23 cellular contexts compared by ENCODE assay signal in the genomic region with DNA sequence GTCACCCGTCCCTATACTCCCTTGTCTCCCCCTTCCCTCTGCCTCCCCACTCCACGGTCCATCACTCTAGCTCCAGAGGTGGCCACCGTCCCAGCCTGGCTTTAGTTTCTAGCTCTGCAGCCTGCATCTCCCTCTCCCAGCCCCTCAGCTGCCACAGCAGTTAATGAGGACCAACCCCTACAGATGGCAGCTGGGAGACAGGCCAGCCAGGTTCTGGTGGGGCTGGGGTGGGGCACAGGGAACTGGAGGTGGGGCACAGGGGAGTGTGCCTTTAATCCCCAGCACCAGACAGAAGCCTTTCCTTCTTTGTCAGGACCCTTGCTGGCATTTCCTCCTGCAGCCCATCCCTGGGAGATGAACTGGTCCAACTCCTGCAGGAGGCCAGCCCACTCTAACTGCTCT. TPM values are rescaled to one million over a fixed set of nuclear protein-coding genes. Genes with fewer than 3 reads are reported as not detected.
DNase-seq lines count a peak whose midpoint lies in the region; ATAC-seq and TF ChIP-seq lines count a peak whose summit lies in the region.
"Had no signal": no experiment of that assay in that cellular context is flagged by ENCODE, and none has a peak within 500 bp of the region (broad histone marks: within the 10 kb centered on the region; RNA-seq: fewer than 3 reads in every experiment).

No MANE protein-coding gene starts in this region.

- no peaks in the 10 kb centered on the region for H3K4me1 Mint-ChIP-seq in stimulated activated effector memory CD8-positive, alpha-beta T cell treated with anti-CD3 and anti-CD28 coated beads, Interleukin-12 subunit alpha, Interleukin-12 subunit beta, amount 100 ng/mL, for 72 hours
- H3K4me1 Mint-ChIP-seq: activated CD4-positive, alpha-beta memory T cell treated with anti-CD3 and anti-CD28 coated beads, Interleukin-2, amount 10 ng/mL, durations not matched to agents 7 days and 5 days; activated naive CD4-positive, alpha-beta T cell treated with anti-CD3 and anti-CD28 coated beads, Interleukin-2, amount 10 ng/mL, durations not matched to agents 7 days and 5 days; stimulated activated naive B cell treated with anti-CD40 and anti-IgM and Interleukin-4, amounts not matched to agents 10 μg/mL and 1 μg/mL and 100 μg/mL, for 72 hours; T-helper 17 cell had no signal

- H2BK5ac ChIP-seq in trophoblast cell (ENCODE audit: low read depth, low read length, poor library complexity), result peak overlapping the region; percentile 79

- H3K9me3 Mint-ChIP-seq in stimulated activated effector memory CD8-positive, alpha-beta T cell treated with anti-CD3 and anti-CD28 coated beads, Interleukin-12 subunit alpha, Interleukin-12 subunit beta, amount 100 ng/mL, for 72 hours, result no peaks in the 10 kb centered on the region
- H3K9me3 Mint-ChIP-seq: activated CD4-positive, alpha-beta memory T cell treated with anti-CD3 and anti-CD28 coated beads, Interleukin-2, amount 10 ng/mL, durations not matched to agents 7 days and 5 days; activated naive CD4-positive, alpha-beta T cell treated with anti-CD3 and anti-CD28 coated beads, Interleukin-2, amount 10 ng/mL, durations not matched to agents 7 days and 5 days; activated T-cell treated with anti-CD3 and anti-CD28 coated beads, Interleukin-2, amount 50 U/mL, for 24 hours; stimulated activated naive B cell treated with anti-CD40 and anti-IgM and Interleukin-4, amounts not matched to agents 10 μg/mL and 1 μg/mL and 100 μg/mL, for 72 hours had no signal

- 58% methylated on average over 3 of the region's 3 CpGs for WGBS in hepatocyte (ENCODE audit: low lambda C conversion rate, missing lambda C conversion rate)
- no CpG with 5 or more reads among the region's 3 CpGs for WGBS in trophoblast cell (ENCODE audit: extremely low coverage, insufficient coverage, insufficient read length)

- DNase-seq in D341Med (ENCODE audit: low spot score) (peak; percentile 69), NCI-H524 treated with DMSO at 0.1 percent for 48 hours (lab: John Stamatoyannopoulos, UW) (peak; percentile 4), hepatocyte (ENCODE audit: low spot score) (no peak), trophoblast cell (no peak), kidney glomerular epithelial cell (lab: John Stamatoyannopoulos, UW) (no peak)
- DNase-seq in stimulated activated CD8-positive, alpha-beta memory T cell treated with anti-CD3 and anti-CD28 coated beads, Interleukin-4, amount 100 ng/mL, for 48 hours, result no peak
- no peak for DNase-seq in stimulated activated effector memory CD8-positive, alpha-beta T cell treated with anti-CD3 and anti-CD28 coated beads, Interleukin-12 subunit alpha, Interleukin-12 subunit beta, amount 100 ng/mL, for 72 hours (ENCODE audit: low spot score in 2 of 2)
- DNase-seq: activated CD4-positive, alpha-beta memory T cell treated with anti-CD3 and anti-CD28 coated beads, Interleukin-2, amount 10 ng/mL, durations not matched to agents 7 days and 5 days; activated naive CD4-positive, alpha-beta T cell treated with anti-CD3 and anti-CD28 coated beads, Interleukin-2, amount 10 ng/mL, durations not matched to agents 7 days and 5 days; activated T-cell treated with anti-CD3 and anti-CD28 coated beads, Interleukin-2, amount 50 U/mL, for 24 hours; colonic mucosa; COR-L47; EL; NCI-H187; occipital lobe; retina; SIG-M5; stimulated activated naive B cell treated with anti-CD40 and anti-IgM and Interleukin-4, amounts not matched to agents 10 μg/mL and 1 μg/mL and 100 μg/mL, for 72 hours; T-helper 17 cell; thyroid gland had no signal

- no peaks in the 10 kb centered on the region for H3K27me3 ChIP-seq in hepatocyte
- no peaks in the 10 kb centered on the region for H3K27me3 ChIP-seq in trophoblast cell (ENCODE audit: insufficient read depth, low read length)
- H3K27me3 ChIP-seq: colonic mucosa, thyroid gland had no signal

- H3K36me3 ChIP-seq in hepatocyte (replicated peaks; ENCODE audit: insufficient read depth, low read depth), result no peaks in the 10 kb centered on the region
- H3K36me3 ChIP-seq in trophoblast cell (ENCODE audit: control insufficient read depth in 1 of 2, insufficient read depth in 2 of 2, low read length in 2 of 2), result peaks cover 0 to 7% of the 10 kb centered on the region in 2 experiments
- H3K36me3 ChIP-seq: colonic mucosa, thyroid gland had no signal

- H3K79me2 ChIP-seq in hepatocyte, result peaks cover 48% of the 10 kb centered on the region
- peaks cover 22% of the 10 kb centered on the region for H3K79me2 ChIP-seq in trophoblast cell (ENCODE audit: control insufficient read depth, insufficient read depth, low read length, poor library complexity)

- H4K8ac ChIP-seq in trophoblast cell (ENCODE audit: low read depth, low read length), result no peak overlapping the region

- no peaks in the 10 kb centered on the region for H3K9me3 ChIP-seq in hepatocyte (ENCODE audit: low read depth)
- H3K9me3 ChIP-seq in trophoblast cell (ENCODE audit: insufficient read depth, low read depth, low read length), result no peaks in the 10 kb centered on the region
- H3K9me3 ChIP-seq: colonic mucosa, thyroid gland had no signal

- peak overlapping the region; percentile 61 for H2BK12ac ChIP-seq in trophoblast cell (ENCODE audit: low read length)

- peak overlapping the region; percentile 62 for H3K4me2 ChIP-seq in hepatocyte
- no peak overlapping the region for H3K4me2 ChIP-seq in trophoblast cell (ENCODE audit: low read length)

- H2AFZ ChIP-seq in hepatocyte, result no peak overlapping the region
- no peak overlapping the region for H2AFZ ChIP-seq in trophoblast cell (ENCODE audit: insufficient read depth, low read length, poor library complexity)

- H3K4me3 Mint-ChIP-seq in stimulated activated effector memory CD8-positive, alpha-beta T cell treated with anti-CD3 and anti-CD28 coated beads, Interleukin-12 subunit alpha, Interleukin-12 subunit beta, amount 100 ng/mL, for 72 hours, result no peak overlapping the region
- H3K4me3 Mint-ChIP-seq: activated CD4-positive, alpha-beta memory T cell treated with anti-CD3 and anti-CD28 coated beads, Interleukin-2, amount 10 ng/mL, durations not matched to agents 7 days and 5 days; activated naive CD4-positive, alpha-beta T cell treated with anti-CD3 and anti-CD28 coated beads, Interleukin-2, amount 10 ng/mL, durations not matched to agents 7 days and 5 days; activated T-cell treated with anti-CD3 and anti-CD28 coated beads, Interleukin-2, amount 50 U/mL, for 24 hours; stimulated activated naive B cell treated with anti-CD40 and anti-IgM and Interleukin-4, amounts not matched to agents 10 μg/mL and 1 μg/mL and 100 μg/mL, for 72 hours; T-helper 17 cell had no signal

- peaks cover 43% of the 10 kb centered on the region for H3K79me1 ChIP-seq in trophoblast cell (ENCODE audit: low read length)

- H3K23ac ChIP-seq in trophoblast cell (ENCODE audit: low read length), result no peak overlapping the region

- no peak for ATAC-seq in stimulated activated effector memory CD8-positive, alpha-beta T cell treated with anti-CD3 and anti-CD28 coated beads, Interleukin-12 subunit alpha, Interleukin-12 subunit beta, amount 100 ng/mL, for 72 hours
- ATAC-seq in HG03571 (IDR thresholded peaks at IDR 0.05; ENCODE audit: unreplicated experiment), result no peak
- ATAC-seq: stimulated activated naive B cell treated with anti-CD40 and anti-IgM and Interleukin-4, amounts not matched to agents 10 μg/mL and 1 μg/mL and 100 μg/mL, for 72 hours; T-helper 17 cell had no signal

- H3K18ac ChIP-seq in trophoblast cell (ENCODE audit: low read length), result peak overlapping the region; percentile 57

- H2BK120ac ChIP-seq in trophoblast cell (ENCODE audit: insufficient read depth, low read length, poor library complexity), result peak overlapping the region; percentile 62

- H3K4ac ChIP-seq in trophoblast cell (ENCODE audit: low read depth, low read length), result peak overlapping the region; percentile 19

- peak overlapping the region; percentile 55 for H3K14ac ChIP-seq in trophoblast cell (ENCODE audit: low read length)

- no peak overlapping the region for H3K27ac Mint-ChIP-seq in stimulated activated effector memory CD8-positive, alpha-beta T cell treated with anti-CD3 and anti-CD28 coated beads, Interleukin-12 subunit alpha, Interleukin-12 subunit beta, amount 100 ng/mL, for 72 hours
- H3K27ac Mint-ChIP-seq: activated CD4-positive, alpha-beta memory T cell treated with anti-CD3 and anti-CD28 coated beads, Interleukin-2, amount 10 ng/mL, durations not matched to agents 7 days and 5 days; activated naive CD4-positive, alpha-beta T cell treated with anti-CD3 and anti-CD28 coated beads, Interleukin-2, amount 10 ng/mL, durations not matched to agents 7 days and 5 days; activated T-cell treated with anti-CD3 and anti-CD28 coated beads, Interleukin-2, amount 50 U/mL, for 24 hours; stimulated activated naive B cell treated with anti-CD40 and anti-IgM and Interleukin-4, amounts not matched to agents 10 μg/mL and 1 μg/mL and 100 μg/mL, for 72 hours; T-helper 17 cell had no signal

- H3K27ac ChIP-seq in hepatocyte (peak overlapping the region; percentile 97), trophoblast cell (ENCODE audit: low read depth, low read length) (peak overlapping the region; percentile 95)
- H3K27ac ChIP-seq: colonic mucosa, thyroid gland, VCaP had no signal

- H3K9me2 ChIP-seq in hepatocyte (replicated peaks; ENCODE audit: insufficient read depth), result no peaks in the 10 kb centered on the region

- no peak for TF ChIP-seq CTCF in hepatocyte (IDR thresholded peaks at IDR 0.05; ENCODE audit: poor library complexity)

- no peaks in the 10 kb centered on the region for H4K20me1 ChIP-seq in hepatocyte (ENCODE audit: insufficient read depth, poor library complexity, severe bottlenecking)

- peak overlapping the region; percentile 94 for H4K91ac ChIP-seq in trophoblast cell (ENCODE audit: low read depth, low read length)

- no peaks in the 10 kb centered on the region for H3K36me3 Mint-ChIP-seq in stimulated activated effector memory CD8-positive, alpha-beta T cell treated with anti-CD3 and anti-CD28 coated beads, Interleukin-12 subunit alpha, Interleukin-12 subunit beta, amount 100 ng/mL, for 72 hours
- H3K36me3 Mint-ChIP-seq: activated naive CD4-positive, alpha-beta T cell treated with anti-CD3 and anti-CD28 coated beads, Interleukin-2, amount 10 ng/mL, durations not matched to agents 7 days and 5 days; stimulated activated naive B cell treated with anti-CD40 and anti-IgM and Interleukin-4, amounts not matched to agents 10 μg/mL and 1 μg/mL and 100 μg/mL, for 72 hours had no signal

- peak overlapping the region; percentile 31 for H2AK5ac ChIP-seq in trophoblast cell (ENCODE audit: low read length)

- no peak overlapping the region for H3K9ac ChIP-seq in trophoblast cell (ENCODE audit: low read length)

- H4K12ac ChIP-seq in trophoblast cell (ENCODE audit: low read depth, low read length), result no peak overlapping the region

- H3K4me3 ChIP-seq in hepatocyte (no peak overlapping the region), trophoblast cell (ENCODE audit: low read depth, low read length) (no peak overlapping the region)
- H3K4me3 ChIP-seq: colonic mucosa, K562, thyroid gland had no signal

- H3K4me1 ChIP-seq in hepatocyte (ENCODE audit: insufficient read depth) (peaks cover 98% of the 10 kb centered on the region), trophoblast cell (ENCODE audit: control insufficient read depth in 1 of 2, insufficient read depth in 2 of 2, low read length in 2 of 2) (peaks cover 81% of the 10 kb centered on the region in 2 experiments)

RNA-seq across cellular contexts. Expression of a gene that starts 21.1 kb away (rescaled TPM):
- 12.4 and 15.5 TPM in 2 replicates for total RNA-seq in hepatocyte
- polyA plus RNA-seq in hepatocyte, result 10.9 and 12.7 TPM in 2 replicates
- polyA plus RNA-seq in trophoblast cell (2013), result 54.7 and 55.5 TPM in 2 replicates
- total RNA-seq: activated CD4-positive, alpha-beta memory T cell treated with anti-CD3 and anti-CD28 coated beads, Interleukin-2, amount 10 ng/mL, durations not matched to agents 7 days and 5 days; T-helper 17 cell had no signal

Comparison
In these comparisons a context has a peak if more than half of its experiments do, and no peak if none do; other contexts are left out.
1. DNase-seq: peak in D341Med (single experiment) and NCI-H524 treated with DMSO at 0.1 percent for 48 hours (single experiment); none in hepatocyte (single experiment), trophoblast cell (0 of 2), stimulated activated CD8-positive, alpha-beta memory T cell treated with anti-CD3 and anti-CD28 coated beads, Interleukin-4, amount 100 ng/mL, for 48 hours (single experiment), stimulated activated effector memory CD8-positive, alpha-beta T cell treated with anti-CD3 and anti-CD28 coated beads, Interleukin-12 subunit alpha, Interleukin-12 subunit beta, amount 100 ng/mL, for 72 hours (0 of 2) and kidney glomerular epithelial cell (single experiment).